8 cellular contexts compared by ENCODE assay signal in genomic region chr6:110618591-110619267, GRCh38.
DNase-seq lines count a peak whose midpoint lies in the region; ATAC-seq and TF ChIP-seq lines count a peak whose summit lies in the region.

No MANE protein-coding gene starts in this region.

- intact Hi-C loops in mucosa of descending colon (cut with DNase I, micrococcal nuclease): no loop called here

- no peaks in the 10 kb centered on the region for H4K20me1 ChIP-seq in DND-41 (ENCODE audit: insufficient read depth, low read length)

- H3K4me2 ChIP-seq in DND-41 (ENCODE audit: insufficient read depth, low read length): no peak overlapping the region

- H3K27me3 ChIP-seq in DND-41 (ENCODE audit: insufficient read depth, low read length, poor library complexity) (no peaks in the 10 kb centered on the region), suprapubic skin (no peaks in the 10 kb centered on the region)

- DNase-seq in DND-41 (no peak), Kasumi-1 (lab: John Stamatoyannopoulos, UW) (peak; percentile 47 to 67), choroid plexus epithelial cell (ENCODE audit: low read depth) (peak; percentile 54), mucosa of descending colon (peak in 1 of 3 donors; percentile 9), suprapubic skin (ENCODE audit: low spot score in 2 of 2) (no peak), DMS79 (lab: John Stamatoyannopoulos, UW) (no peak)
- DNase-seq in stimulated activated naive CD4-positive, alpha-beta T cell (lab: John Stamatoyannopoulos, UW): no peak

- TF ChIP-seq EP300 in suprapubic skin (IDR thresholded peaks at IDR 0.05): no peak

- peak; percentile 23 for TF ChIP-seq CTCF in DND-41 (IDR thresholded peaks at IDR 0.05; ENCODE audit: borderline replicate concordance, extremely low read depth, low read length, poor library complexity, severe bottlenecking)
- peak; percentile 54 for TF ChIP-seq CTCF in choroid plexus epithelial cell (conservative IDR thresholded peaks at IDR 0.05; ENCODE audit: low read depth, low read length)
- TF ChIP-seq CTCF in mucosa of descending colon (IDR thresholded peaks at IDR 0.05): no peak
- no peak for TF ChIP-seq CTCF in suprapubic skin (IDR thresholded peaks at IDR 0.05)

- H3K4me1 ChIP-seq in DND-41 (ENCODE audit: insufficient read depth, low read length) (no peaks in the 10 kb centered on the region), mucosa of descending colon (ENCODE audit: low read depth) (peaks cover 15% of the 10 kb centered on the region), suprapubic skin (no peaks in the 10 kb centered on the region)

- H3K79me2 ChIP-seq in DND-41 (ENCODE audit: insufficient read depth, low read length): no peaks in the 10 kb centered on the region

- H3K36me3 ChIP-seq in DND-41 (ENCODE audit: insufficient read depth, low read length) (peaks cover 43% of the 10 kb centered on the region), mucosa of descending colon (ENCODE audit: low read depth) (no peaks in the 10 kb centered on the region), suprapubic skin (peaks cover 47% of the 10 kb centered on the region)

- WGBS in suprapubic skin: 59% methylated on average over 3 of the region's 3 CpGs

- H2AFZ ChIP-seq in DND-41 (ENCODE audit: low read depth, low read length): no peak overlapping the region

- no peak for ATAC-seq in DND-41 (ENCODE audit: insufficient read depth, low read depth)
- peak; percentile 67 for ATAC-seq in mucosa of descending colon
- no peak for ATAC-seq in GM21576 (IDR thresholded peaks at IDR 0.05; ENCODE audit: unreplicated experiment)

- no peak overlapping the region for H3K27ac ChIP-seq in DND-41 (ENCODE audit: low read length)
- H3K27ac ChIP-seq in suprapubic skin: no peak overlapping the region

- no peak overlapping the region for H3K4me3 ChIP-seq in DND-41 (ENCODE audit: low read depth in 1 of 2, low read length in 2 of 2)
- no peak overlapping the region for H3K4me3 ChIP-seq in choroid plexus epithelial cell (ENCODE audit: low read depth, low read length)
- H3K4me3 ChIP-seq in mucosa of descending colon: no peak overlapping the region
- H3K4me3 ChIP-seq in suprapubic skin: no peak overlapping the region

- no peak overlapping the region for H3K9ac ChIP-seq in DND-41 (ENCODE audit: low read depth, low read length)

- H3K9me3 ChIP-seq in DND-41 (ENCODE audit: insufficient read depth, low read length, severe bottlenecking): no peaks in the 10 kb centered on the region
- no peaks in the 10 kb centered on the region for H3K9me3 ChIP-seq in mucosa of descending colon
- H3K9me3 ChIP-seq in suprapubic skin: no peaks in the 10 kb centered on the region

- TF ChIP-seq POLR2A in suprapubic skin (IDR thresholded peaks at IDR 0.05): no peak

Comparison
In these comparisons a context has a peak if more than half of its experiments do, and no peak if none do; other contexts are left out.
1. DNase-seq: peak in Kasumi-1 (2 of 2) and choroid plexus epithelial cell (single experiment); none in DND-41 (single experiment), suprapubic skin (0 of 2), DMS79 (single experiment) and stimulated activated naive CD4-positive, alpha-beta T cell (0 of 6).
2. CTCF ChIP-seq: peak in DND-41 (single experiment) and choroid plexus epithelial cell (single experiment); none in mucosa of descending colon (single experiment) and suprapubic skin (0 of 2).